ENCODE assay signal across 9 cellular contexts in genomic region chr16:11379420-11379819, GRCh38. TPM values are rescaled to one million over a fixed set of nuclear protein-coding genes. Genes with fewer than 3 reads are reported as not detected.
DNase-seq lines count a peak whose midpoint lies in the region; ATAC-seq, FAIRE-seq and TF ChIP-seq lines count a peak whose summit lies in the region.
"Had no signal": no experiment of that assay in that cellular context is flagged by ENCODE, and none has a peak within 500 bp of the region (broad histone marks: within the 10 kb centered on the region; RNA-seq: fewer than 3 reads in every experiment).

No MANE protein-coding gene starts in this region.

- H3K36me3 Mint-ChIP-seq in astrocyte (ENCODE audit: low read depth, unreplicated experiment) (no peaks in the 10 kb centered on the region), type B pancreatic cell (peaks cover 12% of the 10 kb centered on the region)

- H3K4me3 Mint-ChIP-seq in astrocyte (ENCODE audit: unreplicated experiment): no peak overlapping the region
- no peak overlapping the region for H3K4me3 Mint-ChIP-seq in type B pancreatic cell

- FAIRE-seq in astrocyte (lab: Jason Lieb, UNC): no peak

- H3K27ac ChIP-seq in astrocyte (ENCODE audit: low read depth, low read length): no peak overlapping the region

- no peak overlapping the region for H3K4me3 ChIP-seq in astrocyte (ENCODE audit: insufficient read depth, low read depth, low read length)

- H3K9ac ChIP-seq in astrocyte (ENCODE audit: low read length): no peak overlapping the region

- peak overlapping the region; percentile 25 for H2AFZ ChIP-seq in astrocyte (ENCODE audit: low read depth, low read length)

- H3K4me1 ChIP-seq in astrocyte (ENCODE audit: insufficient read depth, low read length): no peaks in the 10 kb centered on the region

- ATAC-seq in HG03342 (IDR thresholded peaks at IDR 0.05; ENCODE audit: unreplicated experiment): peak; percentile 78

- TF ChIP-seq CTCF in astrocyte (IDR thresholded peaks at IDR 0.05; ENCODE audit: insufficient read depth, low read depth, low read length): no peak
- TF ChIP-seq CTCF in type B pancreatic cell (conservative IDR thresholded peaks at IDR 0.05): no peak

- H3K9me3 Mint-ChIP-seq in astrocyte (ENCODE audit: unreplicated experiment) (peaks cover 10% of the 10 kb centered on the region), type B pancreatic cell (peaks cover 8% of the 10 kb centered on the region)

- H3K27me3 Mint-ChIP-seq in astrocyte (ENCODE audit: low read depth, unreplicated experiment) (peaks cover 15% of the 10 kb centered on the region), type B pancreatic cell (no peaks in the 10 kb centered on the region)

- peak overlapping the region; percentile 22 for H3K4me2 ChIP-seq in astrocyte (ENCODE audit: low read length)

- no peaks in the 10 kb centered on the region for H3K36me3 ChIP-seq in astrocyte (ENCODE audit: insufficient read depth, low read length)

- H3K27me3 ChIP-seq in astrocyte (ENCODE audit: insufficient read depth, low read length): no peaks in the 10 kb centered on the region

- no peaks in the 10 kb centered on the region for H3K9me3 ChIP-seq in astrocyte (ENCODE audit: insufficient read depth, low read depth, low read length)

- H3K79me2 ChIP-seq in astrocyte (ENCODE audit: insufficient read depth, low read length): no peaks in the 10 kb centered on the region

- no peaks in the 10 kb centered on the region for H4K20me1 ChIP-seq in astrocyte (ENCODE audit: insufficient read depth, low read length)

- H3K27ac Mint-ChIP-seq in astrocyte (ENCODE audit: unreplicated experiment): no peak overlapping the region
- H3K27ac Mint-ChIP-seq in type B pancreatic cell: no peak overlapping the region

- H3K4me1 Mint-ChIP-seq in astrocyte (ENCODE audit: low read depth, unreplicated experiment) (peaks cover 6% of the 10 kb centered on the region), type B pancreatic cell (ENCODE audit: unreplicated experiment) (peaks cover 2% of the 10 kb centered on the region)

- peak; percentile 63 for DNase-seq in stimulated activated CD4-positive, alpha-beta T cell treated with anti-CD3 and anti-CD28 coated beads, Interleukin-15, amount 100 ng/mL, for 24 hours
- no peak for DNase-seq in stimulated activated CD4-positive, alpha-beta T cell treated with anti-CD3 and anti-CD28 coated beads, Interleukin-12 subunit alpha, Interleukin-12 subunit beta, amount 100 ng/mL, for 4 hours
- DNase-seq in astrocyte (ENCODE audit: low read depth): peak; percentile 61
- no peak for DNase-seq in type B pancreatic cell (ENCODE audit: extremely low spot score, unreplicated experiment)
- no peak for DNase-seq in COLO668 (lab: John Stamatoyannopoulos, UW; ENCODE audit: unreplicated experiment)
- no peak for DNase-seq in NCI-H2227 treated with DMSO at 0.1 percent for 48 hours (lab: John Stamatoyannopoulos, UW)
- DNase-seq in NCI-H2171 treated with DMSO at 0.1 percent for 48 hours (lab: John Stamatoyannopoulos, UW): no peak
- DNase-seq: GDM1 had no signal

RNA-seq across cellular contexts. Expression of gene RMI2, which starts 34.2 kb away (rescaled TPM):
- total RNA-seq in astrocyte (6.9 and 7.8 TPM in 2 replicates), type B pancreatic cell (ENCODE audit: low replicate concordance) (30.0 and 41.3 TPM in 2 replicates)

Comparison
In these comparisons a context has a peak if more than half of its experiments do, and no peak if none do; other contexts are left out.
1. DNase-seq: peak in stimulated activated CD4-positive, alpha-beta T cell treated with anti-CD3 and anti-CD28 coated beads, Interleukin-15, amount 100 ng/mL, for 24 hours (single experiment) and astrocyte (single experiment); none in stimulated activated CD4-positive, alpha-beta T cell treated with anti-CD3 and anti-CD28 coated beads, Interleukin-12 subunit alpha, Interleukin-12 subunit beta, amount 100 ng/mL, for 4 hours (single experiment), type B pancreatic cell (single experiment), COLO668 (single experiment), NCI-H2227 treated with DMSO at 0.1 percent for 48 hours (single experiment) and NCI-H2171 treated with DMSO at 0.1 percent for 48 hours (single experiment).